ENCODE assay signal across 20 cellular contexts in the genomic region with DNA sequence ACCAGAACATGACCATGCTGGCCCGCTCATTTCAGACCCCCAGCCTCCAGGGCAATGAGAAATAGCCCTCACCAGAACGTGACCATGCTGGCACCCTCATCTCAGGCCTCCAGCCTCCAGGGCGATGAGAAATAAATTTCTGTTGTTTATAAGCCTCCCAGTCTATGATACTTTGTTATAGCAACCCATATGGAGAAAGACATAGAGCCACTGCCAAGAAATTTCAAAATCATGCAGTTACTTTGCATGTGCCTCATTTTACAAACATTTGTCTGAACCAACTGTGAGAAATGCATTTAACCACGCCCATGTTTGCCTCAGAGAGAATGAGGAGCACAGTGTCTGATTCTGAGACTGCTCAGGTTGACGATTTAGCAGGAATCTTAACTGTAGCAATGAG. TPM values are rescaled to one million over a fixed set of nuclear protein-coding genes. Genes with fewer than 3 reads are reported as not detected.
A peak's percentile ranks its signal among the peaks of the same experiment; 100 is the strongest.
DNase-seq lines count a peak whose midpoint lies in the region; ATAC-seq and TF ChIP-seq lines count a peak whose summit lies in the region.
"Had no signal": no experiment of that assay in that cellular context is flagged by ENCODE, and none has a peak within 500 bp of the region (broad histone marks: within the 10 kb centered on the region; RNA-seq: fewer than 3 reads in every experiment).

No MANE protein-coding gene starts in this region.

- H3K27ac ChIP-seq in mammary epithelial cell (ENCODE audit: insufficient read depth, low read depth, low read length): peak overlapping the region; percentile 57
- no peak overlapping the region for H3K27ac ChIP-seq in hepatocyte
- H3K27ac ChIP-seq: A549, brain microvascular endothelial cell had no signal

- WGBS in mammary epithelial cell (ENCODE audit: low coverage, missing lambda C conversion rate): 38% methylated on average over 5 of the region's 5 CpGs
- WGBS in hepatocyte (ENCODE audit: low lambda C conversion rate, missing lambda C conversion rate): 78% methylated on average over 5 of the region's 5 CpGs

- H3K36me3 ChIP-seq in mammary epithelial cell (ENCODE audit: insufficient read depth, low read length) (no peaks in the 10 kb centered on the region), hepatocyte (replicated peaks; ENCODE audit: insufficient read depth, low read depth) (no peaks in the 10 kb centered on the region)
- H3K36me3 ChIP-seq: brain microvascular endothelial cell had no signal

- BruUV-seq in mammary epithelial cell (replicated peaks; lab: Mats Ljungman, UMichigan): no TSS peak

- dilution Hi-C loops in mammary epithelial cell (cut with HindIII; ENCODE audit: low sequenced_read_pairs): no loop called here

- CTCF ChIA-PET in mammary epithelial cell (lab: Charles Lee; ENCODE audit: low non-redundant PET): no interaction called here

- no peak overlapping the region for H3K4me3 ChIP-seq in AG09309 (ENCODE audit: control insufficient read depth, low read depth, low read length)
- no peak overlapping the region for H3K4me3 ChIP-seq in mammary epithelial cell (replicated peaks in 1 of 3; ENCODE audit: insufficient read depth in 1 of 3, low read depth in 2 of 3, low read length in 3 of 3)
- H3K4me3 ChIP-seq in hepatocyte: no peak overlapping the region
- H3K4me3 ChIP-seq: A549 had no signal

- in situ Hi-C loops in mammary epithelial cell (cut with MboI; ENCODE audit: low sequenced_read_pairs in 2 of 2): no loop called here

- no peaks in the 10 kb centered on the region for H3K9me2 ChIP-seq in hepatocyte (replicated peaks; ENCODE audit: insufficient read depth)

- H3K4me2 ChIP-seq in mammary epithelial cell (ENCODE audit: insufficient read depth, low read depth, low read length) (peak overlapping the region; percentile 29), hepatocyte (no peak overlapping the region)
- H3K4me2 ChIP-seq: A549 had no signal

- H3K27me3 ChIP-seq in mammary epithelial cell (ENCODE audit: insufficient read depth, low read length): no peaks in the 10 kb centered on the region
- no peaks in the 10 kb centered on the region for H3K27me3 ChIP-seq in hepatocyte
- H3K27me3 ChIP-seq: brain microvascular endothelial cell had no signal

- no peak overlapping the region for H3K9ac ChIP-seq in mammary epithelial cell (ENCODE audit: insufficient read depth, low read length)

- H3K79me2 ChIP-seq in mammary epithelial cell (ENCODE audit: insufficient read depth, low read length): no peaks in the 10 kb centered on the region
- no peaks in the 10 kb centered on the region for H3K79me2 ChIP-seq in hepatocyte

- H3K4me1 ChIP-seq in mammary epithelial cell (ENCODE audit: insufficient read depth, low read length): peaks cover 24% of the 10 kb centered on the region
- no peaks in the 10 kb centered on the region for H3K4me1 ChIP-seq in hepatocyte (ENCODE audit: insufficient read depth)

- peak overlapping the region; percentile 18 for H2AFZ ChIP-seq in mammary epithelial cell (ENCODE audit: low read depth, low read length)
- no peak overlapping the region for H2AFZ ChIP-seq in hepatocyte

- H3K9me3 ChIP-seq in mammary epithelial cell (replicated peaks; ENCODE audit: insufficient read depth, low read length) (no peaks in the 10 kb centered on the region), hepatocyte (ENCODE audit: low read depth) (no peaks in the 10 kb centered on the region)
- H3K9me3 ChIP-seq: A549 had no signal

- intact Hi-C loops in mammary epithelial cell (cut with micrococcal nuclease): loop anchor here (1.0 to 5.0 kb wide), 4 partner anchors 15 to 410 kb away; partner anchors contain the start of genes CYP39A1 and SLC25A27

- no peak for ATAC-seq in HG02840 (IDR thresholded peaks at IDR 0.05; ENCODE audit: low FRiP score, unreplicated experiment)
- ATAC-seq: effector memory CD8-positive, alpha-beta T cell; left ventricle myocardium superior; sciatic nerve; SK-N-SH treated with all-trans-retinoic acid at 6 μM for 48 hours had no signal

- H4K20me1 ChIP-seq in mammary epithelial cell (ENCODE audit: insufficient read depth, low read length) (no peaks in the 10 kb centered on the region), hepatocyte (ENCODE audit: insufficient read depth, poor library complexity, severe bottlenecking) (no peaks in the 10 kb centered on the region)

- TF ChIP-seq CTCF in AG09309 (IDR thresholded peaks at IDR 0.05; ENCODE audit: control insufficient read depth, insufficient read depth, low read depth, low read length, missing control alignments) (no peak), mammary epithelial cell (conservative IDR thresholded peaks at IDR 0.05 in 1 of 2, IDR thresholded peaks at IDR 0.05 in 1 of 2; ENCODE audit: extremely low read depth in 1 of 2, insufficient read depth in 1 of 2, low read depth in 1 of 2, low read length in 2 of 2) (no peak), hepatocyte (IDR thresholded peaks at IDR 0.05; ENCODE audit: poor library complexity) (no peak)

- DNase-seq in AG09309 (ENCODE audit: low read depth): peak; percentile 69
- peak; percentile 58 for DNase-seq in M059J (ENCODE audit: low read depth)
- peak; percentile 92 for DNase-seq in mammary epithelial cell
- DNase-seq in hepatocyte (ENCODE audit: low spot score): peak; percentile 11
- DNase-seq in HuH-7.5 (ENCODE audit: low spot score): no peak
- DNase-seq in NCI-H510A (lab: John Stamatoyannopoulos, UW): no peak
- no peak for DNase-seq in NCI-H2107 (lab: John Stamatoyannopoulos, UW)
- DNase-seq: activated CD8-positive, alpha-beta memory T cell treated with anti-CD3 and anti-CD28 coated beads for 24 hours; activated gamma-delta T cell; brain microvascular endothelial cell; effector memory CD8-positive, alpha-beta T cell; hippocampal formation; left ventricle myocardium superior; NCI-H2081 treated with DMSO at 0.1 percent for 48 hours; nephron progenitor cell; stimulated activated naive CD4-positive, alpha-beta T cell treated with Interleukin-2 at 50 U/mL for 16 hours had no signal

RNA-seq across cellular contexts. Expression of gene CYP39A1, which starts 15.5 kb away (rescaled TPM):
- total RNA-seq in M059J (2014; rRNA removed; shearing (Covaris generic)): 4.5 and 6.2 TPM in 2 replicates
- total RNA-seq in mammary epithelial cell (1 to 10 TPM; 2.4 to 5.2 TPM), hepatocyte (7.5 and 9.2 TPM in 2 replicates)
- polyA plus RNA-seq in mammary epithelial cell (0.65 TPM), hepatocyte (2.8 and 5.2 TPM in 2 replicates)
- polyA minus RNA-seq in mammary epithelial cell: not detected

RNA-seq across cellular contexts. Expression of gene SLC25A27, which starts 15.6 kb away (rescaled TPM):
- total RNA-seq in M059J (2014; rRNA removed; shearing (Covaris generic)): 0.86 and 6.5 TPM in 2 replicates
- 10 to 100 TPM; 11.8 to 18.1 TPM for total RNA-seq in mammary epithelial cell
- 3.5 TPM for polyA plus RNA-seq in mammary epithelial cell
- not detected for polyA minus RNA-seq in mammary epithelial cell
- 7.0 and 11.9 TPM in 2 replicates for total RNA-seq in hepatocyte
- polyA plus RNA-seq in hepatocyte: 3.0 and 5.1 TPM in 2 replicates

RNA-seq across cellular contexts. Expression of gene TDRD6, which starts 50.5 kb away (rescaled TPM):
- 0.02 TPM in 1 of 2 replicates, not detected in the other for total RNA-seq in M059J (2014; rRNA removed; shearing (Covaris generic))
- total RNA-seq in mammary epithelial cell (under 1 TPM; 0.09 to 0.50 TPM), hepatocyte (0.08 and 0.20 TPM in 2 replicates)
- polyA plus RNA-seq in mammary epithelial cell (0.01 TPM), hepatocyte (0.34 TPM in 1 of 2 replicates, not detected in the other)
- polyA minus RNA-seq in mammary epithelial cell: 0.52 TPM

Comparison
In these comparisons a context has a peak if more than half of its experiments do, and no peak if none do; other contexts are left out.
1. DNase-seq: peak in AG09309 (single experiment), M059J (single experiment), mammary epithelial cell (single experiment) and hepatocyte (single experiment); none in HuH-7.5 (single experiment), NCI-H510A (single experiment) and NCI-H2107 (single experiment).